In the genomic region with DNA sequence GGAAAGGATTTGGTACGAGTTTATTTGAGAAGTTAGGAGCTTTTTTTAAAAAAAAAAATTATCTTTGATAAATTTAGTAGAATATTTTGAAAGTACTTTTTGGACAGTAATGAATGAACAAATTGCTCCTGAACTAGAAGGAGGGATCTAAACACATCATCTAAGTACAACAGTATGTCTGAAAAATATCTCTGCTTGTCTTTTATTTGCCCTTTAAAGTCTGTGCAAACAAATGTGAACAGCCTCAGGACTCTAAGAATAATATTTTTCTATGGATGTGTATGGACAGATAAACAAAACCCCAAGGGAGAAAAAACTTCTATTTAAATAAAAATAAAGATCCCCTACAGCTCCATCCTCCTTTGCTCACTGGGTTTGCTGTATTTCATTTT, we compare ENCODE assay signal across 1 cellular context.
TF ChIP-seq lines count a peak whose summit lies in the region.

No MANE protein-coding gene starts in this region.

TF ChIP-seq in IMR-90, 13 proteins besides CTCF, POLR2A, EP300 and RAD21 (continued from another document):
- TF ChIP-seq MAFK (IDR thresholded peaks at IDR 0.05; ENCODE audit: low read depth, low read length) (no peak), RCOR1 (IDR thresholded peaks at IDR 0.05; ENCODE audit: insufficient replicate concordance, low read length) (no peak), CHD1 (IDR thresholded peaks at IDR 0.05; ENCODE audit: low read depth, low read length) (no peak), MAZ (IDR thresholded peaks at IDR 0.05; ENCODE audit: borderline replicate concordance, low read depth, low read length) (no peak), NFE2L2 (IDR thresholded peaks at IDR 0.05; ENCODE audit: low read depth, low read length) (no peak), SMC3 (IDR thresholded peaks at IDR 0.05; ENCODE audit: low read depth, low read length) (no peak), MXI1 (IDR thresholded peaks at IDR 0.05; ENCODE audit: borderline replicate concordance, low read depth, low read length) (no peak), USF2 (IDR thresholded peaks at IDR 0.05; ENCODE audit: low read depth, low read length) (no peak), RFX5 (IDR thresholded peaks at IDR 0.05; ENCODE audit: low read depth, low read length) (no peak)
- TF ChIP-seq, protein P1, sequence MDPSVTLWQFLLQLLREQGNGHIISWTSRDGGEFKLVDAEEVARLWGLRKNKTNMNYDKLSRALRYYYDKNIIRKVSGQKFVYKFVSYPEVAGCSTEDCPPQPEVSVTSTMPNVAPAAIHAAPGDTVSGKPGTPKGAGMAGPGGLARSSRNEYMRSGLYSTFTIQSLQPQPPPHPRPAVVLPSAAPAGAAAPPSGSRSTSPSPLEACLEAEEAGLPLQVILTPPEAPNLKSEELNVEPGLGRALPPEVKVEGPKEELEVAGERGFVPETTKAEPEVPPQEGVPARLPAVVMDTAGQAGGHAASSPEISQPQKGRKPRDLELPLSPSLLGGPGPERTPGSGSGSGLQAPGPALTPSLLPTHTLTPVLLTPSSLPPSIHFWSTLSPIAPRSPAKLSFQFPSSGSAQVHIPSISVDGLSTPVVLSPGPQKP (IDR thresholded peaks at IDR 0.05; ENCODE audit: borderline replicate concordance, low read depth, low read length), result no peak
